In genomic region chr18:7814754-7815315, GRCh38 we compare ENCODE assay signal across 17 cellular contexts.
DNase-seq lines count a peak whose midpoint lies in the region; ATAC-seq and TF ChIP-seq lines count a peak whose summit lies in the region.
"Had no signal": no experiment of that assay in that cellular context is flagged by ENCODE, and none has a peak within 500 bp of the region (broad histone marks: within the 10 kb centered on the region; RNA-seq: fewer than 3 reads in every experiment).

No MANE protein-coding gene starts in this region.

- H3K36me3 ChIP-seq in left ventricle myocardium inferior (peaks cover 8% of the 10 kb centered on the region), psoas muscle (ENCODE audit: insufficient read depth in 1 of 2, low read depth in 1 of 2) (no peaks in the 10 kb centered on the region)
- H3K36me3 ChIP-seq: BE2C had no signal

- H3K27ac Mint-ChIP-seq in endothelial cell (ENCODE audit: unreplicated experiment), result no peak overlapping the region
- no peak overlapping the region for H3K27ac Mint-ChIP-seq in progenitor cell of endocrine pancreas
- H3K27ac Mint-ChIP-seq: CD4-positive, alpha-beta T cell; GM23338; HFFc6 had no signal

- peaks cover 71% of the 10 kb centered on the region for H3K4me1 ChIP-seq in left ventricle myocardium inferior
- H3K4me1 ChIP-seq in psoas muscle, result peaks cover 36% of the 10 kb centered on the region
- H3K4me1 ChIP-seq: BE2C had no signal

- H3K4me1 Mint-ChIP-seq in endothelial cell (ENCODE audit: unreplicated experiment) (peaks cover 3% of the 10 kb centered on the region), progenitor cell of endocrine pancreas (ENCODE audit: low read depth) (peaks cover 13% of the 10 kb centered on the region)
- H3K4me1 Mint-ChIP-seq: GM23338 had no signal

- peaks cover 27% of the 10 kb centered on the region for H3K9me3 ChIP-seq in left ventricle myocardium inferior (replicated peaks)
- peaks cover 19% of the 10 kb centered on the region for H3K9me3 ChIP-seq in psoas muscle
- H3K9me3 ChIP-seq: BE2C had no signal

- peak overlapping the region; percentile 45 for H3K27ac ChIP-seq in left ventricle myocardium inferior (replicated peaks)
- peak overlapping the region; percentile 53 for H3K27ac ChIP-seq in psoas muscle
- H3K27ac ChIP-seq: C4-2B had no signal

- H3K27me3 ChIP-seq in left ventricle myocardium inferior (ENCODE audit: low read depth), result no peaks in the 10 kb centered on the region
- no peaks in the 10 kb centered on the region for H3K27me3 ChIP-seq in psoas muscle (ENCODE audit: insufficient read depth in 3 of 3, low read length in 2 of 3)
- H3K27me3 ChIP-seq: BE2C had no signal

- peaks cover 30% of the 10 kb centered on the region for H3K36me3 Mint-ChIP-seq in endothelial cell (ENCODE audit: low read depth, unreplicated experiment)
- H3K36me3 Mint-ChIP-seq in progenitor cell of endocrine pancreas (ENCODE audit: insufficient read depth), result peaks cover 15% of the 10 kb centered on the region

- no peak for ATAC-seq in left ventricle myocardium superior
- no peak for ATAC-seq in psoas muscle
- ATAC-seq: GM23338, K562 had no signal

- intact Hi-C loops in left ventricle myocardium inferior (cut with micrococcal nuclease) (no loop called here), left ventricle myocardium superior (cut with micrococcal nuclease) (no loop called here), psoas muscle (cut with DNase I) (no loop called here), posterior vena cava (cut with DNase I) (no loop called here)

- no peak for DNase-seq in left ventricle myocardium inferior
- DNase-seq in left ventricle myocardium superior, result no peak
- peak; percentile 75 for DNase-seq in amniotic epithelial cell (ENCODE audit: low read depth)
- no peak for DNase-seq in endothelial cell (ENCODE audit: low spot score)
- no peak for DNase-seq in psoas muscle
- no peak for DNase-seq in progenitor cell of endocrine pancreas (ENCODE audit: low spot score, unreplicated experiment)
- no peak for DNase-seq in T1000 (lab: John Stamatoyannopoulos, UW)
- no peak for DNase-seq in posterior vena cava (ENCODE audit: low spot score)
- DNase-seq: BE2C; Calu3; CD4-positive, alpha-beta T cell; HCEC 1CT; HFFc6; IMR-90 had no signal

- H3K4me3 ChIP-seq in left ventricle myocardium inferior (no peak overlapping the region), psoas muscle (no peak overlapping the region)
- H3K4me3 ChIP-seq: GM23338, K562 had no signal

- TF ChIP-seq CTCF in left ventricle myocardium inferior (IDR thresholded peaks at IDR 0.05; ENCODE audit: borderline replicate concordance), result no peak
- no peak for TF ChIP-seq CTCF in endothelial cell (IDR thresholded peaks at IDR 0.05; ENCODE audit: unreplicated experiment)
- TF ChIP-seq CTCF in psoas muscle (IDR thresholded peaks at IDR 0.05), result no peak
- no peak for TF ChIP-seq CTCF in progenitor cell of endocrine pancreas (IDR thresholded peaks at IDR 0.05; ENCODE audit: unreplicated experiment)

- H3K27me3 Mint-ChIP-seq in endothelial cell (ENCODE audit: unreplicated experiment) (peaks cover 3% of the 10 kb centered on the region), progenitor cell of endocrine pancreas (no peaks in the 10 kb centered on the region)
- H3K27me3 Mint-ChIP-seq: CD4-positive, alpha-beta T cell had no signal

- 96 to 97% (median 97%) methylated on average over 5 of the region's 5 CpGs for WGBS in psoas muscle, 3 donors

- H3K9me3 Mint-ChIP-seq in endothelial cell (ENCODE audit: unreplicated experiment) (peaks cover 16% of the 10 kb centered on the region), progenitor cell of endocrine pancreas (ENCODE audit: low read depth) (peaks cover 22% of the 10 kb centered on the region)

- H3K4me3 Mint-ChIP-seq in endothelial cell (ENCODE audit: unreplicated experiment) (peak overlapping the region; percentile 45), progenitor cell of endocrine pancreas (ENCODE audit: low read depth) (no peak overlapping the region)
- H3K4me3 Mint-ChIP-seq: CD4-positive, alpha-beta T cell; GM23338; HFFc6 had no signal
